In genomic region chr1:1012736-1013104, GRCh38 we compare ENCODE assay signal across 9 cellular contexts. TPM values are rescaled to one million over a fixed set of nuclear protein-coding genes. Genes with fewer than 3 reads are reported as not detected.
DNase-seq lines count a peak whose midpoint lies in the region; ATAC-seq, FAIRE-seq and TF ChIP-seq lines count a peak whose summit lies in the region.
"Not testable (repeated sequence)": the region's sequence is repeated elsewhere in the genome, so short reads cannot be mapped to it uniquely, and the experiment has no call there.
"Had no signal": no experiment of that assay in that cellular context is flagged by ENCODE, and none has a peak within 500 bp of the region (broad histone marks: within the 10 kb centered on the region; RNA-seq: fewer than 3 reads in every experiment).

No MANE protein-coding gene starts in this region.

- H4K20me1 ChIP-seq in BLaER1 treated with 17β-estradiol and CSF1 and Interleukin-3, amounts not matched to agents 10 nM and 100 nM; keratinocyte (ENCODE audit: control insufficient read depth, extremely low read depth, insufficient read depth, low read length); neural progenitor cell (ENCODE audit: low read depth): not testable (repeated sequence)

- H2AFZ ChIP-seq in keratinocyte (ENCODE audit: control insufficient read depth, low read length) (peak overlapping the region; percentile 72), neural progenitor cell (replicated peaks) (peak overlapping the region; percentile 84)

- H3K36me3 ChIP-seq in BLaER1 treated with 17β-estradiol and CSF1 and Interleukin-3, amounts not matched to agents 10 nM and 100 nM; RWPE2 (ENCODE audit: low read depth); endocrine pancreas (ENCODE audit: control insufficient read depth, insufficient read depth, low read length); keratinocyte (ENCODE audit: control insufficient read depth in 2 of 2, extremely low read depth in 1 of 2, insufficient read depth in 2 of 2, low read length in 2 of 2); neural progenitor cell: not testable (repeated sequence)

- peaks cover 24% of the 10 kb centered on the region for H3K4me1 Mint-ChIP-seq in HFFc6 (ENCODE audit: low read depth)
- peaks cover 24% of the 10 kb centered on the region for H3K4me1 Mint-ChIP-seq in activated naive CD8-positive, alpha-beta T cell treated with anti-CD3 and anti-CD28 coated beads, Interleukin-2, amount 10 ng/mL, durations not matched to agents 7 days and 5 days
- H3K4me1 Mint-ChIP-seq in neural progenitor cell, result peaks cover 26% of the 10 kb centered on the region

- peaks cover 0 to 12% (median 0%) of the 10 kb centered on the region in 11 experiments; a peak in 5 of 22 replicates for H3K27me3 ChIP-seq in BLaER1 treated with 17β-estradiol and CSF1 and Interleukin-3, amounts not matched to agents 10 nM and 100 nM
- H3K27me3 ChIP-seq in RWPE2 (ENCODE audit: insufficient read depth, poor library complexity, severe bottlenecking); endocrine pancreas (ENCODE audit: control insufficient read depth, insufficient read depth, low read length); keratinocyte (ENCODE audit: control insufficient read depth, extremely low read depth, insufficient read depth, low read length); neural progenitor cell: not testable (repeated sequence)

- POLR2A ChIA-PET in activated naive CD8-positive, alpha-beta T cell treated with anti-CD3 and anti-CD28 coated beads, Interleukin-2, amount 10 ng/mL, durations not matched to agents 7 days and 5 days (lab: Charles Lee), result interaction anchor here (0.7 to 3.5 kb wide), 14 partner anchors 7 to 1818 kb away, joined by 3 to 28 read pairs (median 6); partner anchors contain the start of genes AURKAIP1 and UBE2J2

- peak overlapping the region; percentile 54 to 82 (median 77); a peak in 21 of 22 replicates for H3K9ac ChIP-seq in BLaER1 treated with 17β-estradiol and CSF1 and Interleukin-3, amounts not matched to agents 10 nM and 100 nM
- peak overlapping the region; percentile 19 for H3K9ac ChIP-seq in endocrine pancreas (ENCODE audit: control insufficient read depth, insufficient read depth, low read length)
- H3K9ac ChIP-seq in keratinocyte (ENCODE audit: control insufficient read depth, extremely low read depth, insufficient read depth, low read length), result peak overlapping the region; percentile 83
- peak overlapping the region; percentile 32 for H3K9ac ChIP-seq in neural progenitor cell

- H3K27me3 Mint-ChIP-seq in HFFc6 (ENCODE audit: insufficient read depth); activated naive CD8-positive, alpha-beta T cell treated with anti-CD3 and anti-CD28 coated beads, Interleukin-2, amount 10 ng/mL, durations not matched to agents 7 days and 5 days; neural progenitor cell (ENCODE audit: insufficient read depth, low read depth): not testable (repeated sequence)

- not testable (repeated sequence) for DNase-seq in HFFc6; RWPE2 (ENCODE audit: low spot score); activated naive CD8-positive, alpha-beta T cell treated with anti-CD3 and anti-CD28 coated beads, Interleukin-2, amount 10 ng/mL, durations not matched to agents 7 days and 5 days; keratinocyte (ENCODE audit: low read depth, low spot score); neural progenitor cell (ENCODE audit: low spot score)

- H3K27ac Mint-ChIP-seq in HFFc6, result peak overlapping the region; percentile 96
- H3K27ac Mint-ChIP-seq in activated naive CD8-positive, alpha-beta T cell treated with anti-CD3 and anti-CD28 coated beads, Interleukin-2, amount 10 ng/mL, durations not matched to agents 7 days and 5 days, result peak overlapping the region; percentile 95
- H3K27ac Mint-ChIP-seq in neural progenitor cell, result not testable (repeated sequence)

- H3K9me3 ChIP-seq in BLaER1 treated with 17β-estradiol and CSF1 and Interleukin-3, amounts not matched to agents 10 nM and 100 nM (replicated peaks in 1 of 11); RWPE2 (ENCODE audit: severe bottlenecking); endocrine pancreas (ENCODE audit: control insufficient read depth, low read length); keratinocyte (ENCODE audit: control insufficient read depth, low read depth, low read length); neural progenitor cell (ENCODE audit: low read depth): not testable (repeated sequence)

- not testable (repeated sequence) for H3K9me3 Mint-ChIP-seq in HFFc6; activated naive CD8-positive, alpha-beta T cell treated with anti-CD3 and anti-CD28 coated beads, Interleukin-2, amount 10 ng/mL, durations not matched to agents 7 days and 5 days; neural progenitor cell

- not testable (repeated sequence) for ATAC-seq in RWPE2 (ENCODE audit: low read depth)
- peak; percentile 5 for ATAC-seq in activated naive CD8-positive, alpha-beta T cell treated with anti-CD3 and anti-CD28 coated beads, Interleukin-2, amount 10 ng/mL, durations not matched to agents 7 days and 5 days (ENCODE audit: low read depth)

- peak overlapping the region; percentile 3 to 84 (median 78); a peak in 19 of 22 replicates for H3K27ac ChIP-seq in BLaER1 treated with 17β-estradiol and CSF1 and Interleukin-3, amounts not matched to agents 10 nM and 100 nM
- H3K27ac ChIP-seq in RWPE2 (ENCODE audit: poor library complexity, severe bottlenecking), result peak overlapping the region; percentile 60
- peak overlapping the region; percentile 85 for H3K27ac ChIP-seq in keratinocyte (ENCODE audit: control insufficient read depth, insufficient read depth, low read length)
- H3K27ac ChIP-seq in neural progenitor cell, result not testable (repeated sequence)
- peak overlapping the region; percentile 36 for H3K27ac ChIP-seq in temporal lobe (ENCODE audit: low read depth, low read length)

- not testable (repeated sequence) for TF ChIP-seq CTCF in HFFc6 (IDR thresholded peaks at IDR 0.05); RWPE2 (IDR thresholded peaks at IDR 0.05; ENCODE audit: poor library complexity, severe bottlenecking); keratinocyte (optimal IDR thresholded peaks at IDR 0.05 in 1 of 3, IDR thresholded peaks at IDR 0.05 in 1 of 3, conservative IDR thresholded peaks at IDR 0.05 in 1 of 3; ENCODE audit: extremely low read depth in 1 of 3, insufficient read depth in 2 of 3, low read length in 3 of 3); neural progenitor cell (IDR thresholded peaks at IDR 0.05)

- H3K4me2 ChIP-seq in BLaER1 treated with 17β-estradiol and CSF1 and Interleukin-3, amounts not matched to agents 10 nM and 100 nM, result peak overlapping the region; percentile 94 to 99 (median 97)
- H3K4me2 ChIP-seq in keratinocyte (ENCODE audit: control insufficient read depth, extremely low read depth, insufficient read depth, low read depth, low read length) (peak overlapping the region; percentile 98), neural progenitor cell (peak overlapping the region; percentile 92)

- not testable (repeated sequence) for H3K9me1 ChIP-seq in keratinocyte (ENCODE audit: control insufficient read depth, extremely low read depth, insufficient read depth, low read length)

- H3K79me2 ChIP-seq in keratinocyte (ENCODE audit: control insufficient read depth, insufficient read depth, low read length); neural progenitor cell (ENCODE audit: low read depth): not testable (repeated sequence)

- FAIRE-seq in keratinocyte (lab: Jason Lieb, UNC), result not testable (repeated sequence)

- peak overlapping the region; percentile 94 for H3K4me3 Mint-ChIP-seq in HFFc6
- H3K4me3 Mint-ChIP-seq in activated naive CD8-positive, alpha-beta T cell treated with anti-CD3 and anti-CD28 coated beads, Interleukin-2, amount 10 ng/mL, durations not matched to agents 7 days and 5 days, result peak overlapping the region; percentile 87
- H3K4me3 Mint-ChIP-seq in neural progenitor cell, result peak overlapping the region; percentile 89

- dilution Hi-C loops in keratinocyte (cut with MboI; ENCODE audit: extremely low pct_ligation_motif_present, low sequenced_read_pairs), result not testable (repeated sequence)

- peaks cover 29 to 48% (median 41%) of the 10 kb centered on the region in 10 experiments for H3K4me1 ChIP-seq in BLaER1 treated with 17β-estradiol and CSF1 and Interleukin-3, amounts not matched to agents 10 nM and 100 nM
- H3K4me1 ChIP-seq in RWPE2 (ENCODE audit: insufficient read depth, poor library complexity, severe bottlenecking); endocrine pancreas (ENCODE audit: control insufficient read depth, insufficient read depth, low read length): not testable (repeated sequence)
- H3K4me1 ChIP-seq in keratinocyte (ENCODE audit: control insufficient read depth, extremely low read depth, insufficient read depth, low read length) (peaks cover 12% of the 10 kb centered on the region), neural progenitor cell (peaks cover 23% of the 10 kb centered on the region)

- peaks cover 27% of the 10 kb centered on the region for H3F3A ChIP-seq in neural progenitor cell (ENCODE audit: low read depth)

- peak overlapping the region; percentile 63 to 81 (median 68) for H3K4me3 ChIP-seq in BLaER1 treated with 17β-estradiol and CSF1 and Interleukin-3, amounts not matched to agents 10 nM and 100 nM
- H3K4me3 ChIP-seq in RWPE2 (ENCODE audit: severe bottlenecking) (peak overlapping the region; percentile 40), endocrine pancreas (ENCODE audit: control insufficient read depth, insufficient read depth, low read length) (peak overlapping the region; percentile 85), keratinocyte (ENCODE audit: control insufficient read depth in 2 of 3, extremely low read depth in 1 of 3, insufficient read depth in 2 of 3, low read depth in 1 of 3, low read length in 3 of 3) (peak overlapping the region; percentile 66 to 91 (median 71)), neural progenitor cell (peak overlapping the region; percentile 48)

- H3K36me3 Mint-ChIP-seq in HFFc6 (ENCODE audit: low read depth); neural progenitor cell: not testable (repeated sequence)
- H3K36me3 Mint-ChIP-seq in activated naive CD8-positive, alpha-beta T cell treated with anti-CD3 and anti-CD28 coated beads, Interleukin-2, amount 10 ng/mL, durations not matched to agents 7 days and 5 days, result peaks cover 30% of the 10 kb centered on the region

RNA-seq across cellular contexts. Expression of gene ISG15, which starts 0.6 kb away (rescaled TPM):
- total RNA-seq in HFFc6 (2021; fragmentation: NEBNext Ultra II Directional; extraction: Animal tissue kit (Norgen Biotek cat#: 25700)), result 10 to 100 TPM; 38.4 to 89.1 (median 42.1) TPM
- total RNA-seq in activated naive CD8-positive, alpha-beta T cell treated with anti-CD3 and anti-CD28 coated beads, Interleukin-2, amount 10 ng/mL, durations not matched to agents 7 days and 5 days, result 100 to 1,000 TPM; 425 to 457 TPM
- 222 to 711 TPM (median 246 TPM) in 3 replicates for polyA plus RNA-seq in keratinocyte
- polyA plus RNA-seq in keratinocyte (2011; ENCODE audit: low read depth), result 26.1 TPM
- polyA plus RNA-seq in keratinocyte (2011; cell fraction: cytosol; rRNA removed), result 145 and 468 TPM in 2 replicates
- polyA plus RNA-seq in keratinocyte (2011; cell fraction: nucleus; rRNA removed), result 104 and 161 TPM in 2 replicates
- polyA plus RNA-seq in keratinocyte (2012; ENCODE audit: low replicate concordance), result 16.6 and 445 TPM in 2 replicates
- polyA minus RNA-seq in keratinocyte, result 93.8 to 242 TPM (median 129 TPM) in 3 replicates
- polyA minus RNA-seq in keratinocyte (2011; cell fraction: cytosol; rRNA and poly(A)+ RNA removed), result 327 TPM
- polyA minus RNA-seq in keratinocyte (2011; cell fraction: nucleus; rRNA and poly(A)+ RNA removed), result 62.5 and 82.8 TPM in 2 replicates
- total RNA-seq in neural progenitor cell (ENCODE audit: low replicate concordance), result 22.4 and 33.6 TPM in 2 replicates
- 3.4 TPM for total RNA-seq in temporal lobe

RNA-seq across cellular contexts. Expression of gene AGRN, which starts 7.2 kb away (rescaled TPM):
- 100 to 1,000 TPM; 131 to 164 (median 140) TPM for total RNA-seq in HFFc6 (2021; fragmentation: NEBNext Ultra II Directional; extraction: Animal tissue kit (Norgen Biotek cat#: 25700))
- 10 to 100 TPM; 18.8 to 19.3 TPM for total RNA-seq in activated naive CD8-positive, alpha-beta T cell treated with anti-CD3 and anti-CD28 coated beads, Interleukin-2, amount 10 ng/mL, durations not matched to agents 7 days and 5 days
- 72.4 to 128 TPM (median 115 TPM) in 3 replicates for polyA plus RNA-seq in keratinocyte
- 39.1 TPM for polyA plus RNA-seq in keratinocyte (2011; ENCODE audit: low read depth)
- 16.3 and 42.4 TPM in 2 replicates for polyA plus RNA-seq in keratinocyte (2011; cell fraction: cytosol; rRNA removed)
- 502 and 631 TPM in 2 replicates for polyA plus RNA-seq in keratinocyte (2011; cell fraction: nucleus; rRNA removed)
- 81.1 and 250 TPM in 2 replicates for polyA plus RNA-seq in keratinocyte (2012; ENCODE audit: low replicate concordance)
- 138 to 307 TPM (median 166 TPM) in 3 replicates for polyA minus RNA-seq in keratinocyte
- 279 TPM for polyA minus RNA-seq in keratinocyte (2011; cell fraction: cytosol; rRNA and poly(A)+ RNA removed)
- 641 and 796 TPM in 2 replicates for polyA minus RNA-seq in keratinocyte (2011; cell fraction: nucleus; rRNA and poly(A)+ RNA removed)
- total RNA-seq in neural progenitor cell (ENCODE audit: low replicate concordance) (34.1 and 142 TPM in 2 replicates), temporal lobe (63.9 TPM)

RNA-seq across cellular contexts. Expression of gene HES4, which starts 12.8 kb away (rescaled TPM):
- total RNA-seq in HFFc6 (2021; fragmentation: NEBNext Ultra II Directional; extraction: Animal tissue kit (Norgen Biotek cat#: 25700)), result 10 to 100 TPM; 14.1 to 17.4 (median 15.6) TPM
- total RNA-seq in activated naive CD8-positive, alpha-beta T cell treated with anti-CD3 and anti-CD28 coated beads, Interleukin-2, amount 10 ng/mL, durations not matched to agents 7 days and 5 days, result 1 to 10 TPM in 1 of 2 experiments, under 1 TPM in 1; 0.60 to 1.1 TPM
- polyA plus RNA-seq in keratinocyte, result 3.0 to 14.7 TPM (median 3.1 TPM) in 3 replicates
- 9.0 TPM for polyA plus RNA-seq in keratinocyte (2011; ENCODE audit: low read depth)
- polyA plus RNA-seq in keratinocyte (2011; cell fraction: cytosol; rRNA removed), result 4.3 and 19.7 TPM in 2 replicates
- 35.8 and 69.8 TPM in 2 replicates for polyA plus RNA-seq in keratinocyte (2011; cell fraction: nucleus; rRNA removed)
- polyA plus RNA-seq in keratinocyte (2012; ENCODE audit: low replicate concordance), result 4.7 and 19.6 TPM in 2 replicates
- 0.35 to 0.79 TPM (median 0.76 TPM) in 3 replicates for polyA minus RNA-seq in keratinocyte
- 22.4 TPM for polyA minus RNA-seq in keratinocyte (2011; cell fraction: cytosol; rRNA and poly(A)+ RNA removed)
- 5.4 and 11.4 TPM in 2 replicates for polyA minus RNA-seq in keratinocyte (2011; cell fraction: nucleus; rRNA and poly(A)+ RNA removed)
- 7.6 and 35.7 TPM in 2 replicates for total RNA-seq in neural progenitor cell (ENCODE audit: low replicate concordance)
- total RNA-seq in temporal lobe, result 20.7 TPM

RNA-seq across cellular contexts. Expression of gene PERM1, which starts 30.8 kb away (rescaled TPM):
- total RNA-seq in HFFc6 (2021; fragmentation: NEBNext Ultra II Directional; extraction: Animal tissue kit (Norgen Biotek cat#: 25700)), result under 1 TPM in 2 of 6 experiments, not detected in 4; 0.17 to 0.18 TPM
- total RNA-seq in activated naive CD8-positive, alpha-beta T cell treated with anti-CD3 and anti-CD28 coated beads, Interleukin-2, amount 10 ng/mL, durations not matched to agents 7 days and 5 days, result not detected
- not detected in 3 replicates for polyA plus RNA-seq in keratinocyte
- not detected for polyA plus RNA-seq in keratinocyte (2011; ENCODE audit: low read depth)
- not detected in 2 replicates for polyA plus RNA-seq in keratinocyte (2011; cell fraction: cytosol; rRNA removed)
- polyA plus RNA-seq in keratinocyte (2011; cell fraction: nucleus; rRNA removed), result not detected in 2 replicates
- 6.3 and 8.5 TPM in 2 replicates for polyA plus RNA-seq in keratinocyte (2012; ENCODE audit: low replicate concordance)
- not detected in 3 replicates for polyA minus RNA-seq in keratinocyte
- polyA minus RNA-seq in keratinocyte (2011; cell fraction: cytosol; rRNA and poly(A)+ RNA removed), result not detected
- polyA minus RNA-seq in keratinocyte (2011; cell fraction: nucleus; rRNA and poly(A)+ RNA removed), result not detected in 2 replicates
- not detected in 2 replicates for total RNA-seq in neural progenitor cell (ENCODE audit: low replicate concordance)
- total RNA-seq in temporal lobe, result 0.25 TPM
- total RNA-seq: NCI-H460 had no signal

RNA-seq across cellular contexts. Expression of gene PLEKHN1, which starts 46.4 kb away (rescaled TPM):
- 1 to 10 TPM; 5.2 to 6.9 (median 6.0) TPM for total RNA-seq in HFFc6 (2021; fragmentation: NEBNext Ultra II Directional; extraction: Animal tissue kit (Norgen Biotek cat#: 25700))
- total RNA-seq in activated naive CD8-positive, alpha-beta T cell treated with anti-CD3 and anti-CD28 coated beads, Interleukin-2, amount 10 ng/mL, durations not matched to agents 7 days and 5 days, result 1 to 10 TPM; 3.0 to 4.8 TPM
- polyA plus RNA-seq in keratinocyte, result 2.5 to 4.9 TPM (median 3.8 TPM) in 3 replicates
- 4.0 TPM for polyA plus RNA-seq in keratinocyte (2011; ENCODE audit: low read depth)
- polyA plus RNA-seq in keratinocyte (2011; cell fraction: cytosol; rRNA removed), result 1.4 and 4.6 TPM in 2 replicates
- polyA plus RNA-seq in keratinocyte (2011; cell fraction: nucleus; rRNA removed), result 14.0 and 25.9 TPM in 2 replicates
- 10.0 and 12.7 TPM in 2 replicates for polyA plus RNA-seq in keratinocyte (2012; ENCODE audit: low replicate concordance)
- polyA minus RNA-seq in keratinocyte, result 2.1 to 7.9 TPM (median 2.2 TPM) in 3 replicates
- polyA minus RNA-seq in keratinocyte (2011; cell fraction: cytosol; rRNA and poly(A)+ RNA removed), result 5.8 TPM
- 9.8 and 12.5 TPM in 2 replicates for polyA minus RNA-seq in keratinocyte (2011; cell fraction: nucleus; rRNA and poly(A)+ RNA removed)
- total RNA-seq in neural progenitor cell (ENCODE audit: low replicate concordance) (0.09 TPM in 1 of 2 replicates, not detected in the other), temporal lobe (not detected)

Comparison
In these comparisons a context has a peak if more than half of its experiments do, and no peak if none do; other contexts are left out.
1. H3K9ac ChIP-seq: peak in every context shown above with its lines; median percentile 83 in keratinocyte; 77 in BLaER1 treated with 17β-estradiol and CSF1 and Interleukin-3, amounts not matched to agents 10 nM and 100 nM; 32 in neural progenitor cell; 19 in endocrine pancreas.
2. RNA of gene ISG15, which starts 0.6 kb away (total RNA-seq): 425 to 457 TPM in activated naive CD8-positive, alpha-beta T cell treated with anti-CD3 and anti-CD28 coated beads, Interleukin-2, amount 10 ng/mL, durations not matched to agents 7 days and 5 days; 38.4 to 89.1 TPM in HFFc6, 22.4 to 33.6 TPM in neural progenitor cell and 3.4 TPM in temporal lobe (single experiment); every median in the first group is over 4 times any median in the second.
3. Peak in every context shown above with its lines, with median percentiles within 50 percentile points of each other: H3K4me2 ChIP-seq, H3K4me3 ChIP-seq and H3K4me3 Mint-ChIP-seq.